8 cellular contexts compared by ENCODE assay signal in the genomic region with DNA sequence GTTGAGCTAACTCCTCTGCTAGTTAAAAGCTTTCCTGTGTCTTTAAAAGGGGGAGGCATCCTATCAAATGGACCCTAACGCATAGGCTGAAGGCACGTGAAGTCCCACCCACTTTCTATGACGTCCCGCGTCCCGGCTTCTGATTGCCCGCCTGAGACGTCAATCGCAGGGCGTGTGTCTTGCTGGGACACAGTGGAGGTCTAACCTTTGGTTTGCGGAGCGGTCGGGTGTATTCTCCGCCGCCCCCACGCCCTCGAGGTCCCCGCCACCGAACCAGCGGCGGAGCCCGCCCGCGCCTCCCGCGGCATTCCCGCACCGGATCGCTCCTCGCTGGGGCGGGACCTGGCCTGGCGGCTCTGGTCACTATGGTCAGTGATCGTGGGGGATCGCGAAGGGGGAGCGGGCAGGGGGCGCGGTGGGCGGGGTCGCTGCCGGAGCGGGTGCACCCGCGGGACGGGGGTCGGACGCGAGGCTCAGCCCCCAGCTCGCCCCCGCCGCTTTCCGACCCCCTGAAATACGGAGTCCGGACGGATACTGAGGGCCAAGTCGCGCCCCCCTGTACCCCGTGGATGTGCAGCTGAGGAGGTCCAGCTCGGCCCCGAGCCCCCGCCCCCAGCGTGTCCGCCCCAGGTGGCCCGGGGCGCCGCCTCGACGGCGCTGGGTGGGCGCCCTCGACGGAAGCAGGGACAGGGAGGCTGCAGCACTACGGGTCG. TPM values are rescaled to one million over a fixed set of nuclear protein-coding genes. Genes with fewer than 3 reads are reported as not detected.
A peak's percentile ranks its signal among the peaks of the same experiment; 100 is the strongest.
DNase-seq lines count a peak whose midpoint lies in the region; ATAC-seq and TF ChIP-seq lines count a peak whose summit lies in the region.

TSS of gene OTUB2 (plus strand) at position 168 of the 713 bp plus-strand sequence. CDS start at position 366, 198 bp downstream.

- no peak for TF ChIP-seq RAD21 in SK-N-SH (IDR thresholded peaks at IDR 0.05; ENCODE audit: low read length)

- H3K4me3 ChIP-seq in SK-N-SH (ENCODE audit: low read depth in 2 of 2, low read length in 1 of 2) (peak within 1 kb of the TSS; percentile 55 to 65), suprapubic skin (peak within 1 kb of the TSS; percentile 69)

- peak; percentile 47 for DNase-seq in GF-D8 (lab: John Stamatoyannopoulos, UW)
- DNase-seq in NCI-H1048 (lab: John Stamatoyannopoulos, UW): peak; percentile 92
- DNase-seq in SK-N-SH: peak; percentile 100
- peak; percentile 99 for DNase-seq in glomerular visceral epithelial cell (ENCODE audit: extremely low spot score)
- DNase-seq in occipital lobe (lab: John Stamatoyannopoulos, UW): peak; percentile 94
- peak; percentile 96 to 99 for DNase-seq in suprapubic skin (ENCODE audit: low spot score in 2 of 2)

- CTCF ChIA-PET in SK-N-SH (lab: Yijun Ruan, JAX): interaction anchor here (0.7 to 1.8 kb wide), 7 partner anchors 10 to 110 kb away, joined by 3 to 8 read pairs (median 4); no protein-coding TSS in a partner anchor

- no peaks in the 10 kb centered on the region for H3K9me3 ChIP-seq in SK-N-SH
- no peaks in the 10 kb centered on the region for H3K9me3 ChIP-seq in suprapubic skin

- no peaks in the 10 kb centered on the region for H3K27me3 Mint-ChIP-seq in activated naive CD4-positive, alpha-beta T cell treated with anti-CD3 and anti-CD28 coated beads, Interleukin-2, amount 50 U/mL, for 24 hours

- POLR2A ChIA-PET in SK-N-SH (lab: Yijun Ruan, JAX): no interaction called here

- H3K27me3 ChIP-seq in SK-N-SH (ENCODE audit: insufficient read depth) (no peaks in the 10 kb centered on the region), suprapubic skin (no peaks in the 10 kb centered on the region)

- peak within 1 kb of the TSS; percentile 69 for H3K9ac ChIP-seq in SK-N-SH

- H3K36me3 ChIP-seq in SK-N-SH (replicated peaks in 1 of 2; ENCODE audit: control insufficient read depth in 1 of 2, insufficient read depth in 2 of 2, low read length in 1 of 2) (no peaks in the 10 kb centered on the region), suprapubic skin (no peaks in the 10 kb centered on the region)

- peaks cover 13% of the 10 kb centered on the region for H3K4me1 Mint-ChIP-seq in activated naive CD4-positive, alpha-beta T cell treated with anti-CD3 and anti-CD28 coated beads, Interleukin-2, amount 50 U/mL, for 24 hours

- no peaks in the 10 kb centered on the region for H3K79me2 ChIP-seq in SK-N-SH (ENCODE audit: insufficient read depth)

- WGBS in SK-N-SH (ENCODE audit: low lambda C conversion rate): 3% methylated on average over 28 of the region's 74 CpGs
- WGBS in suprapubic skin: 0% methylated on average over 22 of the region's 74 CpGs

- peak within 1 kb of the TSS; percentile 85 for H3K4me2 ChIP-seq in SK-N-SH

- H3K4me1 ChIP-seq in SK-N-SH (ENCODE audit: control insufficient read depth in 1 of 2, insufficient read depth in 2 of 2, low read depth in 1 of 2, low read length in 1 of 2) (peaks cover 0 to 8% of the 10 kb centered on the region in 2 experiments; a peak in 1 of 4 replicates), suprapubic skin (peaks cover 14% of the 10 kb centered on the region)

- H3K4me3 Mint-ChIP-seq in activated naive CD4-positive, alpha-beta T cell treated with anti-CD3 and anti-CD28 coated beads, Interleukin-2, amount 50 U/mL, for 24 hours: peak within 1 kb of the TSS; percentile 85

- no peaks in the 10 kb centered on the region for H3K9me2 ChIP-seq in SK-N-SH

- peak within 1 kb of the TSS; percentile 84; the same call in 1 of the 2 replicates for H2AFZ ChIP-seq in SK-N-SH (ENCODE audit: low read depth)

- H3F3A ChIP-seq in SK-N-SH (replicated peaks; ENCODE audit: insufficient read depth): no peaks in the 10 kb centered on the region

- no peaks in the 10 kb centered on the region for H3K9me3 Mint-ChIP-seq in activated naive CD4-positive, alpha-beta T cell treated with anti-CD3 and anti-CD28 coated beads, Interleukin-2, amount 50 U/mL, for 24 hours

- no peaks in the 10 kb centered on the region for H3K36me3 Mint-ChIP-seq in activated naive CD4-positive, alpha-beta T cell treated with anti-CD3 and anti-CD28 coated beads, Interleukin-2, amount 50 U/mL, for 24 hours

- TF ChIP-seq POLR2A in suprapubic skin (IDR thresholded peaks at IDR 0.05): no peak

- TF ChIP-seq EP300 in SK-N-SH (IDR thresholded peaks at IDR 0.05; ENCODE audit: borderline replicate concordance in 1 of 2, low read depth in 1 of 2, low read length in 1 of 2) (no peak), suprapubic skin (IDR thresholded peaks at IDR 0.05) (no peak)

- H3K27ac ChIP-seq in SK-N-SH (ENCODE audit: low read depth in 2 of 2, low read length in 1 of 2) (no peak within 1 kb of the TSS; a peak in 1 of 4 replicates), suprapubic skin (no peak within 1 kb of the TSS)

- TF ChIP-seq CTCF in SK-N-SH (IDR thresholded peaks at IDR 0.05) (no peak), suprapubic skin (IDR thresholded peaks at IDR 0.05) (no peak)

- peak within 1 kb of the TSS; percentile 52 for H3K27ac Mint-ChIP-seq in activated naive CD4-positive, alpha-beta T cell treated with anti-CD3 and anti-CD28 coated beads, Interleukin-2, amount 50 U/mL, for 24 hours

- no peaks in the 10 kb centered on the region for H4K20me1 ChIP-seq in SK-N-SH (ENCODE audit: insufficient read depth)

- peak; percentile 98 for ATAC-seq in HG02588 (IDR thresholded peaks at IDR 0.05; ENCODE audit: unreplicated experiment)

TF ChIP-seq in SK-N-SH, 30 proteins besides CTCF, POLR2A, EP300 and RAD21 (continues in another document):
- TF ChIP-seq ELF1 (IDR thresholded peaks at IDR 0.05) (no peak), MEF2A (IDR thresholded peaks at IDR 0.05; ENCODE audit: borderline replicate concordance, low read depth) (no peak), ZBTB33 (IDR thresholded peaks at IDR 0.05; ENCODE audit: borderline replicate concordance, low read depth) (no peak), RFX5 (IDR thresholded peaks at IDR 0.05; ENCODE audit: low read length) (no peak), TAF1 (IDR thresholded peaks at IDR 0.05; ENCODE audit: borderline replicate concordance, low read depth, low read length) (peak; percentile 22; the same call in 1 of the 2 replicates), FOSL2 (IDR thresholded peaks at IDR 0.05; ENCODE audit: borderline replicate concordance, low read depth) (no peak), NFIC (IDR thresholded peaks at IDR 0.05; ENCODE audit: borderline replicate concordance) (no peak), FOXJ3 (CRISPR knock-in tag; IDR thresholded peaks at IDR 0.05) (no peak), SMC3 (IDR thresholded peaks at IDR 0.05; ENCODE audit: low read depth, low read length) (no peak), YY1 (IDR thresholded peaks at IDR 0.05; ENCODE audit: low read depth) (no peak), JUND (IDR thresholded peaks at IDR 0.05) (no peak), POLR2AphosphoS5 (IDR thresholded peaks at IDR 0.05; ENCODE audit: low read depth, low read length) (no peak), FOXM1 (IDR thresholded peaks at IDR 0.05; ENCODE audit: low read depth) (no peak), RXRA (IDR thresholded peaks at IDR 0.05; ENCODE audit: borderline replicate concordance, low read depth) (no peak)
- TF ChIP-seq, protein P1, sequence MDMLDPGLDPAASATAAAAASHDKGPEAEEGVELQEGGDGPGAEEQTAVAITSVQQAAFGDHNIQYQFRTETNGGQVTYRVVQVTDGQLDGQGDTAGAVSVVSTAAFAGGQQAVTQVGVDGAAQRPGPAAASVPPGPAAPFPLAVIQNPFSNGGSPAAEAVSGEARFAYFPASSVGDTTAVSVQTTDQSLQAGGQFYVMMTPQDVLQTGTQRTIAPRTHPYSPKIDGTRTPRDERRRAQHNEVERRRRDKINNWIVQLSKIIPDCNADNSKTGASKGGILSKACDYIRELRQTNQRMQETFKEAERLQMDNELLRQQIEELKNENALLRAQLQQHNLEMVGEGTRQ (IDR thresholded peaks at IDR 0.05; ENCODE audit: borderline replicate concordance, low read depth, low read length): peak; percentile 42; the same call in 1 of the 2 replicates
- TF ChIP-seq, protein P2, sequence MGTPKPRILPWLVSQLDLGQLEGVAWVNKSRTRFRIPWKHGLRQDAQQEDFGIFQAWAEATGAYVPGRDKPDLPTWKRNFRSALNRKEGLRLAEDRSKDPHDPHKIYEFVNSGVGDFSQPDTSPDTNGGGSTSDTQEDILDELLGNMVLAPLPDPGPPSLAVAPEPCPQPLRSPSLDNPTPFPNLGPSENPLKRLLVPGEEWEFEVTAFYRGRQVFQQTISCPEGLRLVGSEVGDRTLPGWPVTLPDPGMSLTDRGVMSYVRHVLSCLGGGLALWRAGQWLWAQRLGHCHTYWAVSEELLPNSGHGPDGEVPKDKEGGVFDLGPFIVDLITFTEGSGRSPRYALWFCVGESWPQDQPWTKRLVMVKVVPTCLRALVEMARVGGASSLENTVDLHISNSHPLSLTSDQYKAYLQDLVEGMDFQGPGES (IDR thresholded peaks at IDR 0.05; ENCODE audit: low read depth, low read length): peak; percentile 74

RNA-seq across cellular contexts. Expression of gene OTUB2, which starts in this region (rescaled TPM):
- polyA plus RNA-seq in SK-N-SH (2012; rRNA removed): 1.3 and 1.4 TPM in 2 replicates
- 0.93 and 1.3 TPM in 2 replicates for polyA plus RNA-seq in SK-N-SH (2012; cell fraction: cytosol; rRNA removed)
- 1.6 and 1.9 TPM in 2 replicates for polyA plus RNA-seq in SK-N-SH (2012; cell fraction: nucleus; rRNA removed)
- total RNA-seq in occipital lobe (5.6 TPM), suprapubic skin (10 to 100 TPM in 3 of 4 donors, 1 to 10 TPM in 1; 7.2 to 35.5 (median 14.3) TPM)

Comparison
In these comparisons a context has a peak if more than half of its experiments do, and no peak if none do; other contexts are left out.
1. DNase-seq: peak in every context shown above with its lines; median percentile 100 in SK-N-SH; 99 in glomerular visceral epithelial cell; 98 in suprapubic skin; 94 in occipital lobe; 92 in NCI-H1048; 47 in GF-D8.